34 cellular contexts compared by ENCODE assay signal in the genomic region with DNA sequence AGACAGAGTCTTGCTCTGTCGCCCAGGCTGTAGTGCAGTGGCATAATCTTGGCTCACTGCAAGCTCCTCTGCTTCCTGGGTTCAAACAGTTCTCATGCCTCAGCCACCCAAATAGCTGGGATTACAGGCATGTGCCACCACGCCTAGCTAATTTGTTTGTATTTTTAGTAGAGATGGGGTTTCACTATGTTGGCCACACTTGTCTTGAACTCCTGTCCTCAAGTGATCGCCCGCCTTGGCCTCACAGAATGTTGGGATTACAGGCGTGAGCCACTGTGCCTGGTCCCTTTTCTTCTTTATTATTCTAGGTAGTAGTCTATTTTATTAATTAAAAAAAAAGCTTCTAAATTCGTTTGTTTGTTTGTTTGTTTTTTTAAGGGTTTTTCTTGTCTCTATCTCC.
"Had no signal": no experiment of that assay in that cellular context is flagged by ENCODE, and none has a peak within 500 bp of the region (broad histone marks: within the 10 kb centered on the region; RNA-seq: fewer than 3 reads in every experiment).

No MANE protein-coding gene starts in this region.

- DNase-seq: activated B cell treated with CpG ODN at 0.5 μM for 24 hours; activated CD4-positive, alpha-beta memory T cell treated with anti-CD3 and anti-CD28 coated beads for 36 hours; activated CD4-positive, alpha-beta T cell treated with anti-CD3 and anti-CD28 coated beads for 48 hours; activated CD4-positive, alpha-beta T cell treated with anti-CD3 and anti-CD28 coated beads, Interleukin-2, amount 50 U/mL, for 1 hour; activated CD8-positive, alpha-beta memory T cell treated with anti-CD3 and anti-CD28 coated beads, Interleukin-2, amount 10 ng/mL, durations not matched to agents 7 days and 5 days; activated CD8-positive, alpha-beta memory T cell treated with anti-CD3 and anti-CD28 coated beads, Interleukin-2, amount 50 U/mL, for 4 hours; activated CD8-positive, alpha-beta T cell treated with anti-CD3 and anti-CD28 coated beads, Interleukin-2, amount 10 ng/mL, durations not matched to agents 7 days and 5 days; activated gamma-delta T cell; activated naive CD4-positive, alpha-beta T cell; activated naive CD4-positive, alpha-beta T cell treated with anti-CD3 and anti-CD28 coated beads, Interleukin-2, amount 10 ng/mL, durations not matched to agents 7 days and 5 days; activated naive CD8-positive, alpha-beta T cell treated with anti-CD3 and anti-CD28 coated beads, Interleukin-2, amount 10 ng/mL, durations not matched to agents 7 days and 5 days; activated T-cell treated with anti-CD3 and anti-CD28 coated beads, Interleukin-2, amount 50 U/mL, for 1 hour; activated T-cell treated with anti-CD3 and anti-CD28 coated beads, Interleukin-2, amount 50 U/mL, for 72 hours; central memory CD4-positive, alpha-beta T cell; dorsolateral prefrontal cortex; effector memory CD4-positive, alpha-beta T cell; endodermal cell; foreskin fibroblast; SW 1271; T-cell; T1000; WERI-Rb-1 had no signal

- H3K27me3 ChIP-seq: ascending aorta, breast epithelium, cardiac muscle cell, dorsolateral prefrontal cortex, gastroesophageal sphincter had no signal

- H3K27ac Mint-ChIP-seq: activated B cell treated with CpG ODN at 0.5 μM for 24 hours; activated CD4-positive, alpha-beta memory T cell treated with anti-CD3 and anti-CD28 coated beads for 36 hours; activated CD8-positive, alpha-beta memory T cell treated with anti-CD3 and anti-CD28 coated beads, Interleukin-2, amount 10 ng/mL, durations not matched to agents 7 days and 5 days; activated CD8-positive, alpha-beta T cell treated with anti-CD3 and anti-CD28 coated beads, Interleukin-2, amount 10 ng/mL, durations not matched to agents 7 days and 5 days; activated naive CD4-positive, alpha-beta T cell treated with anti-CD3 and anti-CD28 coated beads, Interleukin-2, amount 10 ng/mL, durations not matched to agents 7 days and 5 days; activated naive CD4-positive, alpha-beta T cell treated with anti-CD3 and anti-CD28 coated beads, Interleukin-2, amount 50 U/mL, for 72 hours; activated naive CD8-positive, alpha-beta T cell treated with anti-CD3 and anti-CD28 coated beads, Interleukin-2, amount 10 ng/mL, durations not matched to agents 7 days and 5 days; activated T-cell treated with anti-CD3 and anti-CD28 coated beads, Interleukin-2, amount 50 U/mL, for 72 hours; dendritic cell treated with granulocyte-macrophage colony-stimulating factor and Interleukin-4, amounts not matched to agents 40 ng/mL and 50 ng/mL, for 4 days; endodermal cell; T-helper 1 cell treated with Interleukin-12 subunit alpha and Interleukin-12 subunit beta and Interleukin-4 antibody, amounts not matched to agents 30 μg/mL and 1 μg/mL, for 36 hours; T-helper 2 cell treated with Interferon-gamma antibody and Interleukin-4, amounts not matched to agents 5 μg/mL and 100 μg/mL, for 36 hours had no signal

- H3K27me3 Mint-ChIP-seq: activated B cell treated with CpG ODN at 0.5 μM for 24 hours; activated CD4-positive, alpha-beta memory T cell treated with anti-CD3 and anti-CD28 coated beads for 36 hours; activated CD8-positive, alpha-beta memory T cell treated with anti-CD3 and anti-CD28 coated beads, Interleukin-2, amount 10 ng/mL, durations not matched to agents 7 days and 5 days; activated naive CD4-positive, alpha-beta T cell treated with anti-CD3 and anti-CD28 coated beads, Interleukin-2, amount 10 ng/mL, durations not matched to agents 7 days and 5 days; activated naive CD8-positive, alpha-beta T cell treated with anti-CD3 and anti-CD28 coated beads, Interleukin-2, amount 10 ng/mL, durations not matched to agents 7 days and 5 days; brain; dendritic cell treated with granulocyte-macrophage colony-stimulating factor and Interleukin-4, amounts not matched to agents 40 ng/mL and 50 ng/mL, for 4 days; T-cell had no signal

- ATAC-seq: activated CD4-positive, CD25-positive, alpha-beta regulatory T cell treated with anti-CD3 and anti-CD28 coated beads, Interleukin-2, amount 50 U/mL, for 24 hours; activated CD8-positive, alpha-beta memory T cell treated with anti-CD3 and anti-CD28 coated beads, Interleukin-2, amount 10 ng/mL, durations not matched to agents 7 days and 5 days; activated CD8-positive, alpha-beta T cell treated with anti-CD3 and anti-CD28 coated beads, Interleukin-2, amount 10 ng/mL, durations not matched to agents 7 days and 5 days; activated naive CD4-positive, alpha-beta T cell treated with anti-CD3 and anti-CD28 coated beads, Interleukin-2, amount 50 U/mL, for 72 hours; activated T-cell treated with anti-CD3 and anti-CD28 coated beads, Interleukin-2, amount 50 U/mL, for 72 hours; esophagus mucosa; gastroesophageal sphincter; T-cell had no signal

- H3K9me3 Mint-ChIP-seq: activated B cell treated with CpG ODN at 0.5 μM for 24 hours; activated CD4-positive, alpha-beta memory T cell treated with anti-CD3 and anti-CD28 coated beads for 36 hours; activated naive CD4-positive, alpha-beta T cell treated with anti-CD3 and anti-CD28 coated beads, Interleukin-2, amount 10 ng/mL, durations not matched to agents 7 days and 5 days; activated naive CD4-positive, alpha-beta T cell treated with anti-CD3 and anti-CD28 coated beads, Interleukin-2, amount 50 U/mL, for 72 hours; activated naive CD8-positive, alpha-beta T cell treated with anti-CD3 and anti-CD28 coated beads, Interleukin-2, amount 10 ng/mL, durations not matched to agents 7 days and 5 days; activated T-cell treated with anti-CD3 and anti-CD28 coated beads, Interleukin-2, amount 50 U/mL, for 72 hours; dendritic cell treated with granulocyte-macrophage colony-stimulating factor and Interleukin-4, amounts not matched to agents 40 ng/mL and 50 ng/mL, for 4 days; T-cell; T-helper 1 cell treated with Interleukin-12 subunit alpha and Interleukin-12 subunit beta and Interleukin-4 antibody, amounts not matched to agents 30 μg/mL and 1 μg/mL, for 36 hours; T-helper 2 cell treated with Interferon-gamma antibody and Interleukin-4, amounts not matched to agents 5 μg/mL and 100 μg/mL, for 36 hours had no signal

- H3K4me1 Mint-ChIP-seq: activated B cell treated with CpG ODN at 0.5 μM for 24 hours had no signal

- H3K27ac ChIP-seq: ascending aorta, breast epithelium, cardiac muscle cell, coronary artery, dorsolateral prefrontal cortex, gastroesophageal sphincter, WERI-Rb-1 had no signal

- H3K4me3 Mint-ChIP-seq: activated B cell treated with CpG ODN at 0.5 μM for 24 hours; activated CD4-positive, alpha-beta memory T cell treated with anti-CD3 and anti-CD28 coated beads for 36 hours; activated CD8-positive, alpha-beta memory T cell treated with anti-CD3 and anti-CD28 coated beads, Interleukin-2, amount 10 ng/mL, durations not matched to agents 7 days and 5 days; activated CD8-positive, alpha-beta T cell treated with anti-CD3 and anti-CD28 coated beads, Interleukin-2, amount 10 ng/mL, durations not matched to agents 7 days and 5 days; activated naive CD4-positive, alpha-beta T cell treated with anti-CD3 and anti-CD28 coated beads, Interleukin-2, amount 10 ng/mL, durations not matched to agents 7 days and 5 days; activated naive CD8-positive, alpha-beta T cell treated with anti-CD3 and anti-CD28 coated beads, Interleukin-2, amount 10 ng/mL, durations not matched to agents 7 days and 5 days; activated T-cell treated with anti-CD3 and anti-CD28 coated beads, Interleukin-2, amount 50 U/mL, for 72 hours; brain; dendritic cell treated with granulocyte-macrophage colony-stimulating factor and Interleukin-4, amounts not matched to agents 40 ng/mL and 50 ng/mL, for 4 days; endodermal cell; T-cell; T-helper 1 cell treated with Interleukin-12 subunit alpha and Interleukin-12 subunit beta and Interleukin-4 antibody, amounts not matched to agents 30 μg/mL and 1 μg/mL, for 36 hours; T-helper 2 cell treated with Interferon-gamma antibody and Interleukin-4, amounts not matched to agents 5 μg/mL and 100 μg/mL, for 36 hours had no signal

- H3K9me3 ChIP-seq: ascending aorta, breast epithelium, gastroesophageal sphincter had no signal

- H3K4me3 ChIP-seq: ascending aorta, breast epithelium, cardiac muscle cell, coronary artery, dorsolateral prefrontal cortex, gastroesophageal sphincter had no signal

- H3K4me1 ChIP-seq: ascending aorta, breast epithelium had no signal
